8 cellular contexts compared by ENCODE assay signal in genomic region chr10:102596506-102596971, GRCh38. TPM values are rescaled to one million over a fixed set of nuclear protein-coding genes. Genes with fewer than 3 reads are reported as not detected.
DNase-seq lines count a peak whose midpoint lies in the region; ATAC-seq and TF ChIP-seq lines count a peak whose summit lies in the region.

No MANE protein-coding gene starts in this region.

- TF ChIP-seq CTCF in right lobe of liver (IDR thresholded peaks at IDR 0.05) (peak; percentile 85 to 94 (median 88)), tibial artery (IDR thresholded peaks at IDR 0.05) (peak; percentile 53 to 64)

- H3K9me3 ChIP-seq in right lobe of liver (no peaks in the 10 kb centered on the region), tibial artery (no peaks in the 10 kb centered on the region)

- no peak overlapping the region for H3K4me3 ChIP-seq in right lobe of liver
- H3K4me3 ChIP-seq in tibial artery = no peak overlapping the region

- H3K27me3 ChIP-seq in right lobe of liver = no peaks in the 10 kb centered on the region
- no peaks in the 10 kb centered on the region for H3K27me3 ChIP-seq in tibial artery

- intact Hi-C loops in right lobe of liver (cut with DNase I) (no loop called here), tibial artery (cut with DNase I; ENCODE audit: low total_unique reads) (no loop called here)

- DNase-seq in NCI-H1417 (lab: John Stamatoyannopoulos, UW) (peak; percentile 18 to 57 (median 50)), NCI-H1417 treated with DMSO at 0.1 percent for 48 hours (lab: John Stamatoyannopoulos, UW) (no peak), HT-29 (ENCODE audit: low spot score) (peak; percentile 75), OCI-M1 (lab: John Stamatoyannopoulos, UW) (peak; percentile 74), right lobe of liver (peak in 1 of 3 donors; percentile 69), tibial artery (peak in 1 of 2 donors; percentile 65)

- 20% methylated on average over 1 of the region's 3 CpGs for WGBS in right lobe of liver (ENCODE audit: insufficient coverage, low coverage, low lambda C conversion rate, missing lambda C conversion rate)

- no peak for TF ChIP-seq POLR2A in right lobe of liver (IDR thresholded peaks at IDR 0.05)

- H3K4me1 ChIP-seq in right lobe of liver (peaks cover 0 to 38% (median 17%) of the 10 kb centered on the region in 4 donors), tibial artery (peaks cover 0 to 26% (median 8%) of the 10 kb centered on the region in 4 donors)

- ATAC-seq in right lobe of liver = peak; percentile 71 to 78 (median 76)
- no peak for ATAC-seq in HG02938 (IDR thresholded peaks at IDR 0.05; ENCODE audit: unreplicated experiment)

- H3K27ac ChIP-seq in cingulate gyrus (ENCODE audit: low read depth, low read length) (peak overlapping the region; percentile 66), right lobe of liver (peak overlapping the region; percentile 63 to 83 (median 69)), tibial artery (no peak overlapping the region)

- no peaks in the 10 kb centered on the region for H3K36me3 ChIP-seq in right lobe of liver
- H3K36me3 ChIP-seq in tibial artery = peaks cover 0 to 72% (median 25%) of the 10 kb centered on the region in 3 donors

RNA-seq across cellular contexts. Expression of gene TRIM8, which starts 47.7 kb away (rescaled TPM):
- 81.2 and 82.3 TPM in 2 replicates for total RNA-seq in HT-29 (2014; rRNA removed; shearing (Covaris generic))
- 10 to 100 TPM; 34.7 to 99.8 (median 41.2) TPM for total RNA-seq in right lobe of liver

Comparison
In these comparisons a context has a peak if more than half of its experiments do, and no peak if none do; other contexts are left out.
1. H3K27ac ChIP-seq: peak in cingulate gyrus (single experiment) and right lobe of liver (3 of 3); none in tibial artery (0 of 2).